In genomic region chr17:74227681-74228080, GRCh38 we compare ENCODE assay signal across 27 cellular contexts. TPM values are rescaled to one million over a fixed set of nuclear protein-coding genes. Genes with fewer than 3 reads are reported as not detected.
"Had no signal": no experiment of that assay in that cellular context is flagged by ENCODE, and none has a peak within 500 bp of the region (broad histone marks: within the 10 kb centered on the region; RNA-seq: fewer than 3 reads in every experiment).

No MANE protein-coding gene starts in this region.

- H3K27me3 Mint-ChIP-seq: effector memory CD8-positive, alpha-beta T cell had no signal

- H3K4me1 Mint-ChIP-seq: mesothelial cell of epicardium had no signal

- H3K4me1 ChIP-seq: esophagus squamous epithelium, gastrocnemius medialis, lower lobe of right lung had no signal

- H3K4me3 ChIP-seq: coronary artery, esophagus squamous epithelium, gastrocnemius medialis, heart right ventricle, left ventricle myocardium inferior, lower lobe of right lung, mucosa of descending colon had no signal

- H3K36me3 Mint-ChIP-seq: mesothelial cell of epicardium had no signal

- H3K4me3 Mint-ChIP-seq: effector memory CD8-positive, alpha-beta T cell; endodermal cell; mesothelial cell of epicardium had no signal

- H3K9me3 ChIP-seq: esophagus squamous epithelium, gastrocnemius medialis, heart right ventricle, left ventricle myocardium inferior, lower lobe of right lung, mucosa of descending colon had no signal

- H3K27me3 ChIP-seq: esophagus squamous epithelium, gastrocnemius medialis, heart right ventricle had no signal

- DNase-seq: dermis blood vessel endothelial cell; effector CD8-positive, alpha-beta T cell; effector memory CD8-positive, alpha-beta T cell; endodermal cell; erythroblast; esophagus squamous epithelium; foreskin fibroblast; gastrocnemius medialis; glutamatergic neuron; head of caudate nucleus; heart right ventricle; hippocampal formation; left colon; left ventricle myocardium inferior; lower lobe of right lung; mesenchymal stem cell; mucosa of descending colon had no signal

- ATAC-seq: effector memory CD8-positive, alpha-beta T cell; esophagus mucosa; gastrocnemius medialis; heart right ventricle; left colon; left lobe of liver; lower lobe of right lung; mucosa of descending colon had no signal

- H3K27ac ChIP-seq: coronary artery, epithelial cell of prostate, esophagus squamous epithelium, gastrocnemius medialis, heart right ventricle, left ventricle myocardium inferior, lower lobe of right lung had no signal

- H3K27ac Mint-ChIP-seq: effector memory CD8-positive, alpha-beta T cell; endodermal cell; mesothelial cell of epicardium had no signal

- H3K9me3 Mint-ChIP-seq: effector memory CD8-positive, alpha-beta T cell; endodermal cell; mesothelial cell of epicardium had no signal

RNA-seq across cellular contexts. Expression of gene DNAI2, which starts 46.4 kb away (rescaled TPM):
- total RNA-seq: dermis blood vessel endothelial cell, endodermal cell, esophagus mucosa, gastrocnemius medialis, glomerular endothelial cell, kidney epithelial cell, left colon, left lobe of liver, left ventricle myocardium inferior, liver, lung microvascular endothelial cell, mesenteric fat pad, mesothelial cell of epicardium, mucosa of descending colon had no signal
